Comparison of ENCODE assay signal across 14 cellular contexts in genomic region chr10:72241853-72242252, GRCh38. TPM values are rescaled to one million over a fixed set of nuclear protein-coding genes. Genes with fewer than 3 reads are reported as not detected.
DNase-seq lines count a peak whose midpoint lies in the region; ATAC-seq, FAIRE-seq and TF ChIP-seq lines count a peak whose summit lies in the region.
"Had no signal": no experiment of that assay in that cellular context is flagged by ENCODE, and none has a peak within 500 bp of the region (broad histone marks: within the 10 kb centered on the region; RNA-seq: fewer than 3 reads in every experiment).

No MANE protein-coding gene starts in this region.

- no peak overlapping the region for H3K4me3 Mint-ChIP-seq in CD4-positive, alpha-beta T cell
- no peak overlapping the region for H3K4me3 Mint-ChIP-seq in WTC11
- H3K4me3 Mint-ChIP-seq in glutamatergic neuron (ENCODE audit: unreplicated experiment), result no peak overlapping the region

- no peak overlapping the region for H3K27ac ChIP-seq in CD4-positive, alpha-beta T cell (ENCODE audit: low read depth, low read length)
- peak overlapping the region; percentile 86 for H3K27ac ChIP-seq in hepatocyte
- H3K27ac ChIP-seq in smooth muscle cell (ENCODE audit: low read depth), result peak overlapping the region; percentile 72

- CTCF ChIA-PET in CD4-positive, alpha-beta T cell (lab: Charles Lee), result no interaction called here
- CTCF ChIA-PET in WTC11 (lab: Charles Lee), result interaction anchor here (0.7 kb wide), 1 partner anchor 16 kb away, joined by 3 read pairs; no protein-coding TSS in a partner anchor

- no peaks in the 10 kb centered on the region for H3K27me3 Mint-ChIP-seq in CD4-positive, alpha-beta T cell
- no peaks in the 10 kb centered on the region for H3K27me3 Mint-ChIP-seq in WTC11 (ENCODE audit: low read depth)
- no peaks in the 10 kb centered on the region for H3K27me3 Mint-ChIP-seq in glutamatergic neuron (ENCODE audit: unreplicated experiment)

- ATAC-seq in CD4-positive, alpha-beta T cell (ENCODE audit: poor library complexity), result no peak
- no peak for ATAC-seq in WTC11

- H4K20me1 ChIP-seq in hepatocyte (ENCODE audit: insufficient read depth, poor library complexity, severe bottlenecking) (no peaks in the 10 kb centered on the region), smooth muscle cell (ENCODE audit: low read depth) (no peaks in the 10 kb centered on the region)

- H3K9me3 ChIP-seq in CD4-positive, alpha-beta T cell (ENCODE audit: control insufficient read depth, low read length), result no peaks in the 10 kb centered on the region
- H3K9me3 ChIP-seq in hepatocyte (ENCODE audit: low read depth) (no peaks in the 10 kb centered on the region), smooth muscle cell (replicated peaks; ENCODE audit: low read depth) (no peaks in the 10 kb centered on the region)

- H3K27ac Mint-ChIP-seq in CD4-positive, alpha-beta T cell, result peak overlapping the region; percentile 96
- H3K27ac Mint-ChIP-seq in WTC11 (0 out of 2 replicates have a peak overlapping the region, but pooled peaks have one; percentile 32), glutamatergic neuron (ENCODE audit: unreplicated experiment) (no peak overlapping the region)

- 90% methylated on average over 4 of the region's 4 CpGs for WGBS in hepatocyte (ENCODE audit: low lambda C conversion rate, missing lambda C conversion rate)
- WGBS in smooth muscle cell (ENCODE audit: low lambda C conversion rate), result 92% methylated on average over 4 of the region's 4 CpGs

- TF ChIP-seq CTCF in CD4-positive, alpha-beta T cell (IDR thresholded peaks at IDR 0.05), result no peak
- TF ChIP-seq CTCF in WTC11 (IDR thresholded peaks at IDR 0.05) (no peak), hepatocyte (IDR thresholded peaks at IDR 0.05; ENCODE audit: poor library complexity) (no peak), smooth muscle cell (IDR thresholded peaks at IDR 0.05; ENCODE audit: borderline replicate concordance, insufficient read depth, poor library complexity, severe bottlenecking) (no peak), glutamatergic neuron (IDR thresholded peaks at IDR 0.05; ENCODE audit: partially characterized antibody, unreplicated experiment) (no peak)

- no peak overlapping the region for H3K4me3 ChIP-seq in hepatocyte
- no peak overlapping the region for H3K4me3 ChIP-seq in smooth muscle cell
- H3K4me3 ChIP-seq: cardiac muscle cell had no signal

- H3K79me2 ChIP-seq in hepatocyte (no peaks in the 10 kb centered on the region), smooth muscle cell (ENCODE audit: low read depth) (no peaks in the 10 kb centered on the region)

- H3K9me2 ChIP-seq in hepatocyte (replicated peaks; ENCODE audit: insufficient read depth), result no peaks in the 10 kb centered on the region

- peaks cover 69% of the 10 kb centered on the region for H3K4me1 Mint-ChIP-seq in CD4-positive, alpha-beta T cell (ENCODE audit: low read depth)
- peaks cover 23% of the 10 kb centered on the region for H3K4me1 Mint-ChIP-seq in WTC11
- H3K4me1 Mint-ChIP-seq in glutamatergic neuron (ENCODE audit: low read depth, unreplicated experiment), result peaks cover 10% of the 10 kb centered on the region

- no peak overlapping the region for H2AFZ ChIP-seq in hepatocyte
- H2AFZ ChIP-seq in smooth muscle cell (ENCODE audit: low read depth), result no peak overlapping the region

- no peak overlapping the region for H3K9ac ChIP-seq in smooth muscle cell (ENCODE audit: low read depth)

- intact Hi-C loops in CD4-positive, alpha-beta T cell (cut with DNase I, micrococcal nuclease), result loop anchor here in 1 of 2 experiments (5.0 kb wide), 1 partner anchor 95 kb away; no protein-coding TSS in a partner anchor

- H3K4me1 ChIP-seq in hepatocyte (ENCODE audit: insufficient read depth) (peaks cover 26% of the 10 kb centered on the region), smooth muscle cell (ENCODE audit: low read depth) (peaks cover 20% of the 10 kb centered on the region)

- H3K36me3 Mint-ChIP-seq in CD4-positive, alpha-beta T cell (ENCODE audit: low read depth), result peaks cover 16% of the 10 kb centered on the region
- H3K36me3 Mint-ChIP-seq in WTC11, result no peaks in the 10 kb centered on the region
- no peaks in the 10 kb centered on the region for H3K36me3 Mint-ChIP-seq in glutamatergic neuron (ENCODE audit: unreplicated experiment)

- no peaks in the 10 kb centered on the region for H3K9me3 Mint-ChIP-seq in CD4-positive, alpha-beta T cell
- H3K9me3 Mint-ChIP-seq in WTC11 (no peaks in the 10 kb centered on the region), glutamatergic neuron (ENCODE audit: unreplicated experiment) (peaks cover 2% of the 10 kb centered on the region)

- no peaks in the 10 kb centered on the region for H3K27me3 ChIP-seq in CD4-positive, alpha-beta T cell (ENCODE audit: control insufficient read depth, insufficient read depth, low read length)
- H3K27me3 ChIP-seq in hepatocyte, result no peaks in the 10 kb centered on the region
- no peaks in the 10 kb centered on the region for H3K27me3 ChIP-seq in smooth muscle cell (ENCODE audit: low read depth)
- H3K27me3 ChIP-seq: cardiac muscle cell had no signal

- peaks cover 39% of the 10 kb centered on the region for H3F3A ChIP-seq in smooth muscle cell (ENCODE audit: low read depth)

- FAIRE-seq in urothelium cell line (lab: Jason Lieb, UNC) (no peak), frontal cortex (lab: Jason Lieb, UNC) (no peak)

- no peak overlapping the region for H3K4me2 ChIP-seq in hepatocyte
- no peak overlapping the region for H3K4me2 ChIP-seq in smooth muscle cell

- POLR2A ChIA-PET in CD4-positive, alpha-beta T cell (lab: Charles Lee), result interaction anchor here (2.1 kb wide), 1 partner anchor 33 kb away, joined by 6 read pairs; no protein-coding TSS in a partner anchor
- POLR2A ChIA-PET in WTC11 (lab: Charles Lee), result interaction anchor here (0.8 kb wide), 1 partner anchor 32 kb away, joined by 3 read pairs; no protein-coding TSS in a partner anchor

- DNase-seq in CD4-positive, alpha-beta T cell, result no peak
- DNase-seq in WTC11 (ENCODE audit: low spot score), result no peak
- DNase-seq in hepatocyte (ENCODE audit: low spot score), result no peak
- DNase-seq in smooth muscle cell (lab: John Stamatoyannopoulos, UW; ENCODE audit: unreplicated experiment), result no peak
- DNase-seq in urothelium cell line (ENCODE audit: low spot score), result no peak
- no peak for DNase-seq in frontal cortex (ENCODE audit: low spot score in 2 of 2)
- DNase-seq in NCI-H748 (lab: John Stamatoyannopoulos, UW; ENCODE audit: unreplicated experiment), result no peak
- no peak for DNase-seq in glutamatergic neuron
- DNase-seq: activated CD4-positive, alpha-beta T cell treated with anti-CD3 and anti-CD28 coated beads, Interleukin-2, amount 50 U/mL, for 48 hours; AML-193; MM.1S; retina; stimulated activated CD4-positive, alpha-beta T cell treated with anti-CD3 and anti-CD28 coated beads, Interleukin-4, amount 100 ng/mL, for 24 hours had no signal

- H3K36me3 ChIP-seq in hepatocyte (replicated peaks; ENCODE audit: insufficient read depth, low read depth) (no peaks in the 10 kb centered on the region), smooth muscle cell (ENCODE audit: low read depth) (no peaks in the 10 kb centered on the region)
- H3K36me3 ChIP-seq: cardiac muscle cell had no signal

TF ChIP-seq in WTC11, 78 proteins besides CTCF, POLR2A, EP300 and RAD21 (continues in another document):
- TF ChIP-seq, protein P1, sequence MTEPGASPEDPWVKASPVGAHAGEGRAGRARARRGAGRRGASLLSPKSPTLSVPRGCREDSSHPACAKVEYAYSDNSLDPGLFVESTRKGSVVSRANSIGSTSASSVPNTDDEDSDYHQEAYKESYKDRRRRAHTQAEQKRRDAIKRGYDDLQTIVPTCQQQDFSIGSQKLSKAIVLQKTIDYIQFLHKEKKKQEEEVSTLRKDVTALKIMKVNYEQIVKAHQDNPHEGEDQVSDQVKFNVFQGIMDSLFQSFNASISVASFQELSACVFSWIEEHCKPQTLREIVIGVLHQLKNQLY (CRISPR knock-in tag; IDR thresholded peaks at IDR 0.05), result no peak
- no peak for TF ChIP-seq EMX1 (CRISPR knock-in tag; IDR thresholded peaks at IDR 0.05)

RNA-seq across cellular contexts. Expression of gene ASCC1, which starts 25.8 kb away (rescaled TPM):
- total RNA-seq in CD4-positive, alpha-beta T cell, result 10 to 100 TPM; 16.5 to 19.0 TPM
- total RNA-seq in WTC11 (2021), result 30.4 to 38.7 TPM (median 32.5 TPM) in 3 replicates
- 38.7 and 43.3 TPM in 2 replicates for total RNA-seq in hepatocyte
- polyA plus RNA-seq in hepatocyte, result 25.2 and 31.8 TPM in 2 replicates
- total RNA-seq in smooth muscle cell, result 28.1 and 37.0 TPM in 2 replicates
- 24.0 and 24.7 TPM in 2 replicates for polyA plus RNA-seq in smooth muscle cell
- total RNA-seq in frontal cortex, result 25.7 TPM
- total RNA-seq in glutamatergic neuron (ENCODE audit: unreplicated experiment), result 33.3 TPM

RNA-seq across cellular contexts. Expression of gene ANAPC16, which starts 26.0 kb away (rescaled TPM):
- 10 to 100 TPM; 61.9 to 64.3 TPM for total RNA-seq in CD4-positive, alpha-beta T cell
- total RNA-seq in WTC11 (2021) (52.3 to 72.4 TPM (median 72.3 TPM) in 3 replicates), hepatocyte (109 and 117 TPM in 2 replicates), smooth muscle cell (50.8 and 81.8 TPM in 2 replicates), frontal cortex (26.1 TPM), glutamatergic neuron (ENCODE audit: unreplicated experiment) (37.0 TPM)
- polyA plus RNA-seq in hepatocyte (118 and 131 TPM in 2 replicates), smooth muscle cell (76.4 and 80.8 TPM in 2 replicates)

RNA-seq across cellular contexts. Expression of gene DDIT4, which starts 31.9 kb away (rescaled TPM):
- 100 to 1,000 TPM; 427 to 436 TPM for total RNA-seq in CD4-positive, alpha-beta T cell
- 118 to 158 TPM (median 153 TPM) in 3 replicates for total RNA-seq in WTC11 (2021)
- total RNA-seq in hepatocyte, result 162 and 165 TPM in 2 replicates
- 189 and 235 TPM in 2 replicates for polyA plus RNA-seq in hepatocyte
- total RNA-seq in smooth muscle cell, result 161 and 198 TPM in 2 replicates
- 248 and 299 TPM in 2 replicates for polyA plus RNA-seq in smooth muscle cell
- total RNA-seq in frontal cortex, result 26.5 TPM
- 153 TPM for total RNA-seq in glutamatergic neuron (ENCODE audit: unreplicated experiment)
